Comparison of ENCODE assay signal across 21 cellular contexts in genomic region chr18:6374935-6375529, GRCh38. TPM values are rescaled to one million over a fixed set of nuclear protein-coding genes. Genes with fewer than 3 reads are reported as not detected.
DNase-seq lines count a peak whose midpoint lies in the region; ATAC-seq and TF ChIP-seq lines count a peak whose summit lies in the region.
"Had no signal": no experiment of that assay in that cellular context is flagged by ENCODE, and none has a peak within 500 bp of the region (broad histone marks: within the 10 kb centered on the region; RNA-seq: fewer than 3 reads in every experiment).

No MANE protein-coding gene starts in this region.

- no peaks in the 10 kb centered on the region for H3K9me2 ChIP-seq in hepatocyte (replicated peaks; ENCODE audit: insufficient read depth)

- H3K36me3 ChIP-seq in Caco-2 (ENCODE audit: control insufficient read depth, insufficient read depth, low read length): no peaks in the 10 kb centered on the region
- no peaks in the 10 kb centered on the region for H3K36me3 ChIP-seq in hepatocyte (replicated peaks; ENCODE audit: insufficient read depth, low read depth)
- no peaks in the 10 kb centered on the region for H3K36me3 ChIP-seq in mucosa of descending colon (ENCODE audit: low read depth)
- H3K36me3 ChIP-seq: BLaER1 treated with 17β-estradiol and CSF1 and Interleukin-3, amounts not matched to agents 10 nM and 100 nM had no signal

- H3K4me3 Mint-ChIP-seq in Caco-2 (ENCODE audit: unreplicated experiment): no peak overlapping the region
- H3K4me3 Mint-ChIP-seq: CD4-positive, alpha-beta memory T cell had no signal

- H3K4me1 ChIP-seq in Caco-2 (peaks cover 4% of the 10 kb centered on the region; the same call in 1 of the 2 replicates), hepatocyte (ENCODE audit: insufficient read depth) (no peaks in the 10 kb centered on the region), mucosa of descending colon (ENCODE audit: low read depth) (peaks cover 6% of the 10 kb centered on the region)

- H3K27me3 Mint-ChIP-seq in Caco-2 (ENCODE audit: insufficient read depth, unreplicated experiment): peaks cover 10% of the 10 kb centered on the region
- H3K27me3 Mint-ChIP-seq: CD4-positive, alpha-beta memory T cell had no signal

- intact Hi-C loops in Caco-2 (cut with micrococcal nuclease; ENCODE audit: unreplicated experiment): no loop called here
- intact Hi-C loops in mucosa of descending colon (cut with DNase I, micrococcal nuclease): no loop called here

- POLR2A ChIA-PET in Caco-2 (lab: Charles Lee): no interaction called here

- H3K4me3 ChIP-seq in Caco-2 (ENCODE audit: low read depth, low read length) (no peak overlapping the region), hepatocyte (no peak overlapping the region), mucosa of descending colon (no peak overlapping the region)
- H3K4me3 ChIP-seq: BLaER1 treated with 17β-estradiol and CSF1 and Interleukin-3, amounts not matched to agents 10 nM and 100 nM had no signal

- H4K20me1 ChIP-seq in hepatocyte (ENCODE audit: insufficient read depth, poor library complexity, severe bottlenecking): no peaks in the 10 kb centered on the region

- BruUV-seq in Caco-2 (replicated peaks; lab: Mats Ljungman, UMichigan): no TSS peak

- no peaks in the 10 kb centered on the region for H3K9me3 ChIP-seq in Caco-2
- no peaks in the 10 kb centered on the region for H3K9me3 ChIP-seq in hepatocyte (ENCODE audit: low read depth)
- H3K9me3 ChIP-seq in mucosa of descending colon: peaks cover 4% of the 10 kb centered on the region

- no peaks in the 10 kb centered on the region for H3K36me3 Mint-ChIP-seq in Caco-2 (ENCODE audit: insufficient read depth, unreplicated experiment)
- H3K36me3 Mint-ChIP-seq: CD4-positive, alpha-beta memory T cell had no signal

- H2AFZ ChIP-seq in hepatocyte: no peak overlapping the region

- TF ChIP-seq CTCF in Caco-2 (IDR thresholded peaks at IDR 0.05; ENCODE audit: insufficient read depth in 1 of 2, low read depth in 1 of 2, low read length in 1 of 2, severe bottlenecking in 1 of 2, unreplicated experiment in 1 of 2) (no peak), hepatocyte (IDR thresholded peaks at IDR 0.05; ENCODE audit: poor library complexity) (no peak), mucosa of descending colon (IDR thresholded peaks at IDR 0.05) (no peak)

- CTCF ChIA-PET in Caco-2 (lab: Charles Lee): no interaction called here

- no peak overlapping the region for H3K4me2 ChIP-seq in hepatocyte
- H3K4me2 ChIP-seq: BLaER1 treated with 17β-estradiol and CSF1 and Interleukin-3, amounts not matched to agents 10 nM and 100 nM had no signal

- H3K79me2 ChIP-seq in hepatocyte: no peaks in the 10 kb centered on the region

- ATAC-seq in mucosa of descending colon: peak; percentile 74
- ATAC-seq in GM18868 (IDR thresholded peaks at IDR 0.05; ENCODE audit: unreplicated experiment): no peak
- ATAC-seq in GM21423 (IDR thresholded peaks at IDR 0.05; ENCODE audit: unreplicated experiment): no peak
- ATAC-seq: Panc1 had no signal

- H3K27ac ChIP-seq in hepatocyte: no peak overlapping the region
- H3K27ac ChIP-seq: BLaER1 treated with 17β-estradiol and CSF1 and Interleukin-3, amounts not matched to agents 10 nM and 100 nM; HL-60; RWPE1 had no signal

- peaks cover 6% of the 10 kb centered on the region for H3K4me1 Mint-ChIP-seq in Caco-2 (ENCODE audit: low read depth, unreplicated experiment)
- H3K4me1 Mint-ChIP-seq: CD4-positive, alpha-beta memory T cell had no signal

- 80% methylated on average over 14 of the region's 14 CpGs for WGBS in hepatocyte (ENCODE audit: low lambda C conversion rate, missing lambda C conversion rate)

- no peak overlapping the region for H3K27ac Mint-ChIP-seq in Caco-2 (ENCODE audit: unreplicated experiment)

- DNase-seq in Caco-2 (peak; percentile 3 to 39), NCI-H69 (lab: John Stamatoyannopoulos, UW) (peak; percentile 68), hepatocyte (ENCODE audit: low spot score) (peak; percentile 28), mucosa of descending colon (peak in 2 of 3 donors; percentile 16 to 46), hypothalamus (lab: John Stamatoyannopoulos, UW) (no peak)
- DNase-seq in activated effector memory CD4-positive, alpha-beta T cell treated with anti-CD3 and anti-CD28 coated beads, Interleukin-2, amount 50 U/mL, for 16 hours: no peak
- DNase-seq: AML-193; CD4-positive, alpha-beta memory T cell; GOT3; NCI-H1436; NCI-H187; NCI-H2171; NCI-H524 treated with DMSO at 0.1 percent for 48 hours; T-helper 1 cell had no signal

- no peaks in the 10 kb centered on the region for H3K27me3 ChIP-seq in Caco-2 (replicated peaks; ENCODE audit: control insufficient read depth, insufficient read depth, low read length)
- H3K27me3 ChIP-seq in hepatocyte: no peaks in the 10 kb centered on the region
- H3K27me3 ChIP-seq: BLaER1 treated with 17β-estradiol and CSF1 and Interleukin-3, amounts not matched to agents 10 nM and 100 nM had no signal

- H3K9me3 Mint-ChIP-seq in Caco-2 (ENCODE audit: unreplicated experiment): no peaks in the 10 kb centered on the region

RNA-seq across cellular contexts. Expression of gene L3MBTL4, which starts 39.7 kb away (rescaled TPM):
- 0.23 TPM in 1 of 2 replicates, not detected in the other for total RNA-seq in Caco-2 (2022)
- total RNA-seq in hepatocyte: 7.6 and 14.1 TPM in 2 replicates
- polyA plus RNA-seq in hepatocyte: 4.1 and 4.8 TPM in 2 replicates
- 10 to 100 TPM in 1 of 3 donors, 1 to 10 TPM in 2; 4.9 to 13.9 (median 5.4) TPM for total RNA-seq in mucosa of descending colon
- total RNA-seq: OCI-LY7 had no signal
- polyA plus RNA-seq: CD4-positive, alpha-beta memory T cell had no signal

Comparison
In these comparisons a context has a peak if more than half of its experiments do, and no peak if none do; other contexts are left out.
1. DNase-seq: peak in Caco-2 (2 of 2), NCI-H69 (single experiment), hepatocyte (single experiment) and mucosa of descending colon (2 of 3); none in hypothalamus (0 of 51) and activated effector memory CD4-positive, alpha-beta T cell treated with anti-CD3 and anti-CD28 coated beads, Interleukin-2, amount 50 U/mL, for 16 hours (single experiment).